ENCODE assay signal across 25 cellular contexts in genomic region chr7:150751702-150752101, GRCh38. TPM values are rescaled to one million over a fixed set of nuclear protein-coding genes. Genes with fewer than 3 reads are reported as not detected.
A peak's percentile ranks its signal among the peaks of the same experiment; 100 is the strongest.
DNase-seq lines count a peak whose midpoint lies in the region; ATAC-seq and TF ChIP-seq lines count a peak whose summit lies in the region.
"Had no signal": no experiment of that assay in that cellular context is flagged by ENCODE, and none has a peak within 500 bp of the region (broad histone marks: within the 10 kb centered on the region; RNA-seq: fewer than 3 reads in every experiment).

No MANE protein-coding gene starts in this region.

- H3K27ac Mint-ChIP-seq in activated naive CD4-positive, alpha-beta T cell treated with anti-CD3 and anti-CD28 coated beads, Interleukin-2, amount 10 ng/mL, durations not matched to agents 7 days and 5 days = peak overlapping the region; percentile 42
- H3K27ac Mint-ChIP-seq in naive thymus-derived CD8-positive, alpha-beta T cell = peak overlapping the region in 9 of 10 donors; percentile 12 to 97 (median 84)

- H3K27ac ChIP-seq in gastroesophageal sphincter = no peak overlapping the region
- H3K27ac ChIP-seq: BLaER1 treated with 17β-estradiol and CSF1 and Interleukin-3, amounts not matched to agents 10 nM and 100 nM; SK-N-MC; WERI-Rb-1 had no signal

- peaks cover 0 to 11% (median 0%) of the 10 kb centered on the region in 3 donors for H3K4me1 ChIP-seq in gastroesophageal sphincter

- WGBS in gastroesophageal sphincter (ENCODE audit: low coverage in 1 of 2), 2 donors = 30 to 33% methylated on average over 2 of the region's 2 CpGs

- TF ChIP-seq POLR2A in gastroesophageal sphincter (IDR thresholded peaks at IDR 0.05) = no peak

- no peaks in the 10 kb centered on the region for H3K27me3 ChIP-seq in gastroesophageal sphincter
- H3K27me3 ChIP-seq: BLaER1 treated with 17β-estradiol and CSF1 and Interleukin-3, amounts not matched to agents 10 nM and 100 nM had no signal

- no peak for TF ChIP-seq EP300 in gastroesophageal sphincter (IDR thresholded peaks at IDR 0.05)

- peaks cover 89% of the 10 kb centered on the region for H3K4me1 Mint-ChIP-seq in activated naive CD4-positive, alpha-beta T cell treated with anti-CD3 and anti-CD28 coated beads, Interleukin-2, amount 10 ng/mL, durations not matched to agents 7 days and 5 days
- H3K4me1 Mint-ChIP-seq in naive thymus-derived CD8-positive, alpha-beta T cell = peaks cover 45 to 93% (median 87%) of the 10 kb centered on the region in 4 donors

- POLR2A ChIA-PET in naive thymus-derived CD8-positive, alpha-beta T cell (lab: Charles Lee) = interaction anchor here (0.7 to 16.2 kb wide), 10 partner anchors 8 to 345 kb away, joined by 3 to 245 read pairs (median 4); partner anchors contain the start of genes GIMAP5, GIMAP6, GIMAP7 and GIMAP8

- ATAC-seq in gastroesophageal sphincter = peak; percentile 41
- no peak for ATAC-seq in naive thymus-derived CD8-positive, alpha-beta T cell
- ATAC-seq in GM19455 (IDR thresholded peaks at IDR 0.05; ENCODE audit: unreplicated experiment) = no peak
- ATAC-seq: HCT116 had no signal

- H3K4me3 ChIP-seq in gastroesophageal sphincter = no peak overlapping the region
- H3K4me3 ChIP-seq: BLaER1 treated with 17β-estradiol and CSF1 and Interleukin-3, amounts not matched to agents 10 nM and 100 nM; SK-N-MC had no signal

- H3K9me3 ChIP-seq in gastroesophageal sphincter = no peaks in the 10 kb centered on the region
- H3K9me3 ChIP-seq: BLaER1 treated with 17β-estradiol and CSF1 and Interleukin-3, amounts not matched to agents 10 nM and 100 nM had no signal

- CTCF ChIA-PET in activated naive CD4-positive, alpha-beta T cell treated with anti-CD3 and anti-CD28 coated beads, Interleukin-2, amount 10 ng/mL, durations not matched to agents 7 days and 5 days (lab: Charles Lee) = interaction anchor here (0.9 kb wide), 1 partner anchor 9 kb away, joined by 4 read pairs; no protein-coding TSS in a partner anchor

- peaks cover 20% of the 10 kb centered on the region for H3K36me3 Mint-ChIP-seq in activated naive CD4-positive, alpha-beta T cell treated with anti-CD3 and anti-CD28 coated beads, Interleukin-2, amount 10 ng/mL, durations not matched to agents 7 days and 5 days
- H3K36me3 Mint-ChIP-seq in naive thymus-derived CD8-positive, alpha-beta T cell = peaks cover 0 to under 1% (median 0%) of the 10 kb centered on the region in 3 donors

- H3K4me3 Mint-ChIP-seq in activated naive CD4-positive, alpha-beta T cell treated with anti-CD3 and anti-CD28 coated beads, Interleukin-2, amount 10 ng/mL, durations not matched to agents 7 days and 5 days = no peak overlapping the region
- peak overlapping the region in 4 of 10 donors; percentile 23 to 34 (median 25) for H3K4me3 Mint-ChIP-seq in naive thymus-derived CD8-positive, alpha-beta T cell

- H3K27me3 Mint-ChIP-seq in activated naive CD4-positive, alpha-beta T cell treated with anti-CD3 and anti-CD28 coated beads, Interleukin-2, amount 10 ng/mL, durations not matched to agents 7 days and 5 days = no peaks in the 10 kb centered on the region
- peaks cover 0 to 2% (median 0%) of the 10 kb centered on the region in 5 donors for H3K27me3 Mint-ChIP-seq in naive thymus-derived CD8-positive, alpha-beta T cell

- TF ChIP-seq CTCF in gastroesophageal sphincter (IDR thresholded peaks at IDR 0.05) = no peak

- H3K9me3 Mint-ChIP-seq in activated naive CD4-positive, alpha-beta T cell treated with anti-CD3 and anti-CD28 coated beads, Interleukin-2, amount 10 ng/mL, durations not matched to agents 7 days and 5 days = no peaks in the 10 kb centered on the region
- peaks cover 0 to 2% (median 0%) of the 10 kb centered on the region in 9 donors for H3K9me3 Mint-ChIP-seq in naive thymus-derived CD8-positive, alpha-beta T cell

- no peak for DNase-seq in activated naive CD4-positive, alpha-beta T cell treated with anti-CD3 and anti-CD28 coated beads, Interleukin-2, amount 10 ng/mL, durations not matched to agents 7 days and 5 days
- DNase-seq in activated naive CD4-positive, alpha-beta T cell treated with anti-CD3 and anti-CD28 coated beads, Interleukin-2, amount 50 U/mL, for 16 hours = no peak
- DNase-seq in MV-4-11 (lab: John Stamatoyannopoulos, UW) (peak; percentile 4), NCI-H1694 (lab: John Stamatoyannopoulos, UW) (no peak)
- DNase-seq in naive thymus-derived CD8-positive, alpha-beta T cell = no peak
- DNase-seq: activated CD4-positive, alpha-beta T cell treated with anti-CD3 and anti-CD28 coated beads, Interleukin-2, amount 50 U/mL, for 4 hours; DMS 273 treated with DMSO at 0.1 percent for 48 hours; glutamatergic neuron; mesenchymal stem cell; NCI-H1092; NCI-H1930; NCI-H226; small intestine; WERI-Rb-1 had no signal

- no peaks in the 10 kb centered on the region for H3K36me3 ChIP-seq in gastroesophageal sphincter
- H3K36me3 ChIP-seq: BLaER1 treated with 17β-estradiol and CSF1 and Interleukin-3, amounts not matched to agents 10 nM and 100 nM; WERI-Rb-1 had no signal

RNA-seq across cellular contexts. Expression of gene GIMAP5, which starts 14.5 kb away (rescaled TPM):
- 10 to 100 TPM; 16.8 to 43.3 (median 32.5) TPM for total RNA-seq in gastroesophageal sphincter
- 100 to 1,000 TPM; 342 to 364 TPM for total RNA-seq in naive thymus-derived CD8-positive, alpha-beta T cell
- 100 to 1,000 TPM; 320 to 506 (median 401) TPM for polyA plus RNA-seq in naive thymus-derived CD8-positive, alpha-beta T cell
- total RNA-seq: myocyte, RPMI7951 had no signal
- polyA plus RNA-seq: AG04450 had no signal

RNA-seq across cellular contexts. Expression of gene GIMAP1, which starts 35.3 kb away (rescaled TPM):
- total RNA-seq in gastroesophageal sphincter = 10 to 100 TPM in 1 of 4 donors, 1 to 10 TPM in 3; 4.2 to 14.3 (median 7.9) TPM
- 100 to 1,000 TPM; 119 TPM for total RNA-seq in naive thymus-derived CD8-positive, alpha-beta T cell
- polyA plus RNA-seq in naive thymus-derived CD8-positive, alpha-beta T cell = 10 to 100 TPM; 48.0 to 87.4 (median 67.1) TPM
- total RNA-seq: kidney epithelial cell, myocyte, RPMI7951 had no signal
- polyA plus RNA-seq: AG04450 had no signal

RNA-seq across cellular contexts. Expression of gene TMEM176B, which starts 48.5 kb away (rescaled TPM):
- total RNA-seq in gastroesophageal sphincter = 10 to 100 TPM; 18.2 to 69.3 (median 52.6) TPM
- total RNA-seq in naive thymus-derived CD8-positive, alpha-beta T cell = not detected
- under 1 TPM in 1 of 3 donors, not detected in 2; 0.69 TPM for polyA plus RNA-seq in naive thymus-derived CD8-positive, alpha-beta T cell
- total RNA-seq: myocyte; pulmonary artery endothelial cell; RPMI7951; T-helper 2 cell treated with Interferon-gamma antibody and Interleukin-4, amounts not matched to agents 100 ng/mL and 5 ng/mL, for 36 hours had no signal

RNA-seq across cellular contexts. Expression of gene TMEM176A, which starts 48.9 kb away (rescaled TPM):
- 10 to 100 TPM in 3 of 4 donors, 1 to 10 TPM in 1; 6.5 to 42.4 (median 28.7) TPM for total RNA-seq in gastroesophageal sphincter
- under 1 TPM in 1 of 2 experiments, not detected in 1; 0.88 TPM for total RNA-seq in naive thymus-derived CD8-positive, alpha-beta T cell
- under 1 TPM in 2 of 3 donors, not detected in 1; 0.18 to 0.62 TPM for polyA plus RNA-seq in naive thymus-derived CD8-positive, alpha-beta T cell
- total RNA-seq: myocyte; pulmonary artery endothelial cell; RPMI7951; T-helper 2 cell treated with Interferon-gamma antibody and Interleukin-4, amounts not matched to agents 100 ng/mL and 5 ng/mL, for 36 hours had no signal

Comparison
In these comparisons a context has a peak if more than half of its experiments do, and no peak if none do; other contexts are left out.
1. RNA of gene GIMAP5, which starts 14.5 kb away (total RNA-seq): 342 to 364 TPM in naive thymus-derived CD8-positive, alpha-beta T cell; 16.8 to 43.3 TPM in gastroesophageal sphincter; every median in the first group is over 4 times any median in the second.
2. RNA of gene GIMAP1, which starts 35.3 kb away (total RNA-seq): 119 TPM in naive thymus-derived CD8-positive, alpha-beta T cell; 4.2 to 14.3 TPM in gastroesophageal sphincter; every median in the first group is over 4 times any median in the second.
3. RNA of gene TMEM176B, which starts 48.5 kb away (total RNA-seq): 18.2 to 69.3 TPM in gastroesophageal sphincter; not detected in naive thymus-derived CD8-positive, alpha-beta T cell; every median in the first group is over 10 times any median in the second.